8 cellular contexts compared by ENCODE assay signal in genomic region chr10:119209050-119209735, GRCh38. TPM values are rescaled to one million over a fixed set of nuclear protein-coding genes. Genes with fewer than 3 reads are reported as not detected.
DNase-seq lines count a peak whose midpoint lies in the region; ATAC-seq, FAIRE-seq and TF ChIP-seq lines count a peak whose summit lies in the region.

No MANE protein-coding gene starts in this region.

- WGBS in GM12878 (ENCODE audit: insufficient coverage, insufficient replicate concordance, low lambda C conversion rate, missing lambda C conversion rate): 1% methylated on average over 15 of the region's 15 CpGs
- WGBS in sigmoid colon, 2 donors: 14 to 26% methylated on average over 15 of the region's 15 CpGs

- H3K4me3 ChIP-seq in HL-60 (replicated peaks; ENCODE audit: insufficient read depth, low read length): no peak overlapping the region
- peak overlapping the region; percentile 80 for H3K4me3 ChIP-seq in GM12878
- H3K4me3 ChIP-seq in sigmoid colon: peak overlapping the region; percentile 60 to 87 (median 69)

- peak overlapping the region; percentile 75 for H2AFZ ChIP-seq in GM12878 (ENCODE audit: control insufficient read depth, low read depth, low read length)

- peaks cover 63% of the 10 kb centered on the region for H3K79me2 ChIP-seq in GM12878 (ENCODE audit: control insufficient read depth, insufficient read depth, low read length)

- H3K9me3 Mint-ChIP-seq in CD14-positive monocyte: peaks cover 0 to 1% (median 0%) of the 10 kb centered on the region in 7 donors

- peak overlapping the region; percentile 95 to 96 for H3K4me3 Mint-ChIP-seq in CD14-positive monocyte

- no peak for FAIRE-seq in GM12878 (lab: Jason Lieb, UNC)

- TF ChIP-seq RAD21 in GM12878 (IDR thresholded peaks at IDR 0.05; ENCODE audit: insufficient read depth, low read depth, low read length): peak; percentile 59

- peaks cover 3 to 16% (median 16%) of the 10 kb centered on the region in 3 donors for H3K27me3 Mint-ChIP-seq in CD14-positive monocyte (ENCODE audit: low read depth in 3 of 3)

- H3K36me3 ChIP-seq in GM12878 (ENCODE audit: control insufficient read depth in 2 of 2, insufficient read depth in 2 of 2, low read length in 1 of 2): no peaks in the 10 kb centered on the region
- no peaks in the 10 kb centered on the region for H3K36me3 ChIP-seq in sigmoid colon

- CTCF ChIA-PET in GM12878 (lab: Yijun Ruan, JAX): interaction anchor here (0.6 to 4.6 kb wide), 43 partner anchors 10 to 477 kb away, joined by 3 to 43 read pairs (median 4); partner anchors contain the start of gene PRDX3

- peak overlapping the region; percentile 70 for H3K9ac ChIP-seq in GM12878 (ENCODE audit: control insufficient read depth, insufficient read depth, low read length)

- POLR2A ChIA-PET in GM12878 (lab: Charles Lee): interaction anchor here (0.7 to 1.7 kb wide), 5 partner anchors 35 to 98 kb away, joined by 4 to 8 read pairs (median 5); no protein-coding TSS in a partner anchor

- H4K20me1 ChIP-seq in GM12878 (ENCODE audit: control insufficient read depth, insufficient read depth): no peaks in the 10 kb centered on the region

- H3K9me3 ChIP-seq in GM12878 (replicated peaks; ENCODE audit: control insufficient read depth, insufficient read depth, low read length) (no peaks in the 10 kb centered on the region), sigmoid colon (no peaks in the 10 kb centered on the region)

- RAD21 ChIA-PET in GM12878 (lab: Charles Lee; ENCODE audit: unreplicated experiment): interaction anchor here (0.6 to 3.8 kb wide), 13 partner anchors 11 to 281 kb away, joined by 3 to 33 read pairs (median 4); no protein-coding TSS in a partner anchor

- BruUV-seq in GM12878 (replicated peaks; lab: Mats Ljungman, UMichigan): TSS peak; percentile 56

- peak overlapping the region in 4 of 7 donors; percentile 22 to 83 (median 56) for H3K27ac Mint-ChIP-seq in CD14-positive monocyte

- H3K36me3 Mint-ChIP-seq in CD14-positive monocyte: peaks cover 6 to 7% of the 10 kb centered on the region in 2 donors

- no peak overlapping the region for H3K27ac ChIP-seq in HL-60 (replicated peaks)
- H3K27ac ChIP-seq in GM12878 (ENCODE audit: control insufficient read depth, insufficient read depth): peak overlapping the region; percentile 80
- H3K27ac ChIP-seq in sigmoid colon: peak overlapping the region; percentile 92 to 100 (median 98)

- H3K27me3 ChIP-seq in HL-60 (ENCODE audit: insufficient read depth, poor library complexity, severe bottlenecking) (peaks cover 12% of the 10 kb centered on the region), GM12878 (replicated peaks in 1 of 2; ENCODE audit: control insufficient read depth in 2 of 2, insufficient read depth in 2 of 2, low read length in 1 of 2) (no peaks in the 10 kb centered on the region), sigmoid colon (no peaks in the 10 kb centered on the region)

- in situ Hi-C loops in GM12878 (cut with MboI): loop anchor here (5.0 kb wide), 1 partner anchor 283 kb away; no protein-coding TSS in a partner anchor

- H3K4me2 ChIP-seq in GM12878 (ENCODE audit: control insufficient read depth, insufficient read depth): peak overlapping the region; percentile 51

- intact Hi-C loops in CD14-positive monocyte (cut with micrococcal nuclease): loop anchor here in 1 of 2 donors (10.0 kb wide), 2 partner anchors 96 to 454 kb away; partner anchors contain the start of gene CACUL1
- intact Hi-C loops in GM12878 (cut with micrococcal nuclease; ENCODE audit: unreplicated experiment): loop anchor here (2.0 to 5.0 kb wide), 5 partner anchors 60 to 443 kb away; partner anchors contain the start of genes BAG3, RGS10 and TIAL1
- intact Hi-C loops in sigmoid colon (cut with DNase I): loop anchor here (1.0 to 5.0 kb wide), 2 partner anchors 42 to 388 kb away; partner anchors contain the start of gene TIAL1

- peaks cover 55% of the 10 kb centered on the region for H3K4me1 Mint-ChIP-seq in CD14-positive monocyte

- peak; percentile 43 for TF ChIP-seq POLR2A in GM12878 (IDR thresholded peaks at IDR 0.05; ENCODE audit: low read depth, low read length)
- TF ChIP-seq POLR2A in sigmoid colon (IDR thresholded peaks at IDR 0.05): no peak

- TF ChIP-seq CTCF in CD14-positive monocyte (IDR thresholded peaks at IDR 0.05) (peak; percentile 92), HL-60 (IDR thresholded peaks at IDR 0.05; ENCODE audit: insufficient read depth, low read length) (peak; percentile 60), GM12878 (IDR thresholded peaks at IDR 0.05 in 2 of 3, conservative IDR thresholded peaks at IDR 0.05 in 1 of 3; ENCODE audit: control insufficient read depth in 2 of 3, extremely low read depth in 1 of 3, insufficient read depth in 1 of 3, low read depth in 3 of 3, low read length in 3 of 3) (peak; percentile 71 to 89 (median 87)), sigmoid colon (IDR thresholded peaks at IDR 0.05) (peak in 3 of 4 experiments; percentile 75 to 88 (median 79))

- SMC1A ChIA-PET in GM12878 (lab: Charles Lee; ENCODE audit: uncharacterized antibody, unreplicated experiment): interaction anchor here (0.6 to 5.3 kb wide), 19 partner anchors 10 to 648 kb away, joined by 3 to 28 read pairs (median 4); no protein-coding TSS in a partner anchor

- DNase-seq in CD14-positive monocyte (ENCODE audit: low spot score) (no peak), HL-60 (ENCODE audit: low read depth in 1 of 2, low spot score in 1 of 2) (peak in 1 of 2 experiments; percentile 42), T-helper 2 cell (peak; percentile 12 to 77 (median 42)), GM12878 (ENCODE audit: low read depth, low spot score) (no peak), hypothalamus (lab: John Stamatoyannopoulos, UW) (peak in 41 of 51 donors; percentile 6 to 64 (median 20)), sigmoid colon (peak; percentile 86)

- H3K4me1 ChIP-seq in GM12878 (ENCODE audit: control insufficient read depth, insufficient read depth, low read length) (peaks cover 26% of the 10 kb centered on the region), sigmoid colon (peaks cover 0 to 68% (median 60%) of the 10 kb centered on the region in 4 donors)

- TF ChIP-seq EP300 in GM12878 (IDR thresholded peaks at IDR 0.05; ENCODE audit: borderline replicate concordance in 1 of 2, control insufficient read depth in 1 of 2, low read depth in 2 of 2, low read length in 2 of 2) (no peak), sigmoid colon (IDR thresholded peaks at IDR 0.05) (no peak)

- ATAC-seq in GM12878: peak; percentile 32
- ATAC-seq in HG02623 (IDR thresholded peaks at IDR 0.05; ENCODE audit: unreplicated experiment): no peak
- ATAC-seq in GM18873 (IDR thresholded peaks at IDR 0.05; ENCODE audit: low FRiP score, unreplicated experiment): no peak

RNA-seq across cellular contexts. Expression of gene GRK5, which starts 1.8 kb away (rescaled TPM):
- polyA plus RNA-seq in CD14-positive monocyte: 1 to 10 TPM; 1.2 to 2.8 TPM
- total RNA-seq in GM12878 (2013; cell fraction: nucleolus; rRNA removed): 11.5 and 12.2 TPM in 2 replicates
- 15.3 and 15.6 TPM in 2 replicates for total RNA-seq in GM12878 (2014; rRNA removed)
- 13.4 and 14.1 TPM in 2 replicates for total RNA-seq in GM12878 (2014; rRNA removed; fragmentation: Illumina TruSeq; extraction: Trizol)
- total RNA-seq in GM12878 (2021): 20.7 and 21.4 TPM in 2 replicates
- 7.6 TPM for polyA plus RNA-seq in GM12878 (2011; ENCODE audit: low read depth)
- 2.8 and 4.0 TPM in 2 replicates for polyA plus RNA-seq in GM12878 (2011; rRNA removed)
- 3.7 and 3.9 TPM in 2 replicates for polyA plus RNA-seq in GM12878 (2011; cell fraction: cytosol; rRNA removed)
- polyA plus RNA-seq in GM12878 (2011; cell fraction: nucleus; rRNA removed): 7.0 and 7.8 TPM in 2 replicates
- polyA plus RNA-seq in GM12878 (2012): 13.7 and 16.7 TPM in 2 replicates
- 21.3 and 22.1 TPM in 2 replicates for polyA plus RNA-seq in GM12878 (2014; fragmentation: Illumina TruSeq; extraction: Trizol)
- under 1 TPM; 0.11 to 0.86 TPM for polyA plus RNA-seq in GM12878 (2014; fragmentation: Nextera tagmentation; extraction: Ambion mirVana)
- polyA plus RNA-seq in GM12878 (2014; rRNA removed): 13.4 and 13.9 TPM in 2 replicates
- polyA plus RNA-seq in GM12878 (2016; fragmentation: Nextera tagmentation; extraction: Ambion mirVana): 1 to 10 TPM; 5.7 to 6.7 TPM
- 2.6 and 3.5 TPM in 2 replicates for polyA minus RNA-seq in GM12878 (2011; rRNA and poly(A)+ RNA removed)
- polyA minus RNA-seq in GM12878 (2011; cell fraction: cytosol; rRNA and poly(A)+ RNA removed): 1.3 and 1.9 TPM in 2 replicates
- polyA minus RNA-seq in GM12878 (2011; cell fraction: nucleus; rRNA and poly(A)+ RNA removed): 2.4 and 3.3 TPM in 2 replicates
- 10 to 100 TPM; 19.8 to 32.4 (median 22.2) TPM for total RNA-seq in sigmoid colon
- polyA plus RNA-seq in sigmoid colon: 10 to 100 TPM in 2 of 3 donors, 1 to 10 TPM in 1; 7.9 to 19.2 (median 15.5) TPM

RNA-seq across cellular contexts. Expression of gene PRDX3, which starts 30.6 kb away (rescaled TPM):
- polyA plus RNA-seq in CD14-positive monocyte (100 to 1,000 TPM; 410 to 459 TPM), GM12878 (2011; rRNA removed) (463 and 554 TPM in 2 replicates), GM12878 (2014; fragmentation: Illumina TruSeq; extraction: Trizol) (262 and 272 TPM in 2 replicates), GM12878 (2014; fragmentation: Nextera tagmentation; extraction: Ambion mirVana) (1,000 to 10,000 TPM in 1 of 2 experiments, 100 to 1,000 TPM in 1; 827 to 1,431 TPM), GM12878 (2014; rRNA removed) (254 and 258 TPM in 2 replicates), GM12878 (2016; fragmentation: Nextera tagmentation; extraction: Ambion mirVana) (100 to 1,000 TPM; 631 to 689 TPM), sigmoid colon (100 to 1,000 TPM; 133 to 267 (median 172) TPM)
- 46.3 and 60.4 TPM in 2 replicates for total RNA-seq in GM12878 (2013; cell fraction: nucleolus; rRNA removed)
- total RNA-seq in GM12878 (2014; rRNA removed) (334 and 363 TPM in 2 replicates), GM12878 (2014; rRNA removed; fragmentation: Illumina TruSeq; extraction: Trizol) (240 and 248 TPM in 2 replicates), GM12878 (2021) (195 TPM in 2 replicates), sigmoid colon (100 to 1,000 TPM; 155 to 247 (median 169) TPM)
- polyA plus RNA-seq in GM12878 (2011; ENCODE audit: low read depth): 110 TPM
- polyA plus RNA-seq in GM12878 (2011; cell fraction: cytosol; rRNA removed): 198 and 231 TPM in 2 replicates
- polyA plus RNA-seq in GM12878 (2011; cell fraction: nucleus; rRNA removed): 171 and 180 TPM in 2 replicates
- 130 and 177 TPM in 2 replicates for polyA plus RNA-seq in GM12878 (2012)
- polyA minus RNA-seq in GM12878 (2011; rRNA and poly(A)+ RNA removed): 268 and 279 TPM in 2 replicates
- 55.9 and 72.6 TPM in 2 replicates for polyA minus RNA-seq in GM12878 (2011; cell fraction: cytosol; rRNA and poly(A)+ RNA removed)
- polyA minus RNA-seq in GM12878 (2011; cell fraction: nucleus; rRNA and poly(A)+ RNA removed): 53.2 and 79.4 TPM in 2 replicates

RNA-seq across cellular contexts. Expression of gene SFXN4, which starts 43.7 kb away (rescaled TPM):
- polyA plus RNA-seq in CD14-positive monocyte: 10 to 100 TPM; 18.3 to 20.4 TPM
- 17.9 and 30.9 TPM in 2 replicates for total RNA-seq in GM12878 (2013; cell fraction: nucleolus; rRNA removed)
- total RNA-seq in GM12878 (2014; rRNA removed): 41.7 and 44.9 TPM in 2 replicates
- 37.8 and 40.7 TPM in 2 replicates for total RNA-seq in GM12878 (2014; rRNA removed; fragmentation: Illumina TruSeq; extraction: Trizol)
- total RNA-seq in GM12878 (2021): 39.7 and 45.3 TPM in 2 replicates
- polyA plus RNA-seq in GM12878 (2011; ENCODE audit: low read depth): 22.3 TPM
- 40.7 and 48.5 TPM in 2 replicates for polyA plus RNA-seq in GM12878 (2011; rRNA removed)
- polyA plus RNA-seq in GM12878 (2011; cell fraction: cytosol; rRNA removed): 31.6 and 32.4 TPM in 2 replicates
- 39.3 and 40.6 TPM in 2 replicates for polyA plus RNA-seq in GM12878 (2011; cell fraction: nucleus; rRNA removed)
- 21.5 and 27.6 TPM in 2 replicates for polyA plus RNA-seq in GM12878 (2012)
- 45.9 and 81.1 TPM in 2 replicates for polyA plus RNA-seq in GM12878 (2014; fragmentation: Illumina TruSeq; extraction: Trizol)
- polyA plus RNA-seq in GM12878 (2014; fragmentation: Nextera tagmentation; extraction: Ambion mirVana): 100 to 1,000 TPM in 1 of 2 experiments, 10 to 100 TPM in 1; 71.9 to 111 TPM
- polyA plus RNA-seq in GM12878 (2014; rRNA removed): 51.8 and 54.4 TPM in 2 replicates
- 10 to 100 TPM; 58.1 to 61.2 TPM for polyA plus RNA-seq in GM12878 (2016; fragmentation: Nextera tagmentation; extraction: Ambion mirVana)
- polyA minus RNA-seq in GM12878 (2011; rRNA and poly(A)+ RNA removed): 22.2 and 24.2 TPM in 2 replicates
- 10.5 and 13.4 TPM in 2 replicates for polyA minus RNA-seq in GM12878 (2011; cell fraction: cytosol; rRNA and poly(A)+ RNA removed)
- 7.7 and 16.3 TPM in 2 replicates for polyA minus RNA-seq in GM12878 (2011; cell fraction: nucleus; rRNA and poly(A)+ RNA removed)
- 10 to 100 TPM; 16.8 to 26.5 (median 19.6) TPM for total RNA-seq in sigmoid colon
- polyA plus RNA-seq in sigmoid colon: 10 to 100 TPM; 14.8 to 48.3 (median 22.2) TPM

Comparison
In these comparisons a context has a peak if more than half of its experiments do, and no peak if none do; other contexts are left out.
1. DNase-seq: peak in T-helper 2 cell (5 of 5), hypothalamus (41 of 51) and sigmoid colon (single experiment); none in CD14-positive monocyte (single experiment) and GM12878 (single experiment).
2. Peak in every context shown above with its lines, with median percentiles within 50 percentile points of each other: CTCF ChIP-seq.